Comparison of ENCODE assay signal across 14 cellular contexts in the genomic region with DNA sequence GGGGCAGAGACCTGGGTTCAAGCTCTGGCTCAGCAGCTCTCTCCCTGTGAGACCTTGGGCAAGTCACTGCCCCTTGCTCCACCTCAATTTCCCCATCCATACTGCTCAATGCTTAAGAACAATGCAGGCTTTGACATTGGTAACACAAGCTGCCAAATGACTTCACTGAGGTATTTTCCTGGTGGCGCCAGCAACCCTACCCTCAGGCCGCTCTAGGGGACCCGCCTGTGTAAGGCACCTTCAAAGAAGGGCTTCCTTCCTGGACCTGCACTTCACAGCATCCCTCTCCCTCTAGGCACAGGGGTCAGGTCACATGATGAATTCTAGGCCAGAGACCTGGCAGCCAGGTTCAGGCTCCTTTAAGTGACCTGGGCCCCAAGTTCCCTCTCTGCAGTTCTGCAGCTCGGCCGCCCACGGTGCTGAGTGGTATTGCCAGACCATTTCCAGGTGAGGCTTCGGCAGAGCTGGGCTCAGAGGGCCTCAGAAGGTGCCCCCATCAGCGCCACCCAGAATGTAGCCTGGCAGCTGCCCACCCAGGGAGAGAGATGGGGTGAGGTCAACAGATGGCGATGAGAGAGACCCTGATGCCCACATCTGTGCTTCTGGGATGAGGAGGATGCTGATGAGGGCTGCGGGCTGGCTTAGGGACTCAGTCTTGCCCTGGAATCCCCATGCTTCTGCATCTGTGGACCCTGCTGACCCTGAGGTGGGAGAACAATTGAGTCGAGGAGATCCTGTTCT. TPM values are rescaled to one million over a fixed set of nuclear protein-coding genes. Genes with fewer than 3 reads are reported as not detected.
A peak's percentile ranks its signal among the peaks of the same experiment; 100 is the strongest.
DNase-seq lines count a peak whose midpoint lies in the region; ATAC-seq, FAIRE-seq and TF ChIP-seq lines count a peak whose summit lies in the region.
"Had no signal": no experiment of that assay in that cellular context is flagged by ENCODE, and none has a peak within 500 bp of the region (broad histone marks: within the 10 kb centered on the region; RNA-seq: fewer than 3 reads in every experiment).

No MANE protein-coding gene starts in this region.

- H3K36me3 ChIP-seq in left ventricle myocardium inferior (no peaks in the 10 kb centered on the region), HEK293 (ENCODE audit: control insufficient read depth in 2 of 2, insufficient read depth in 1 of 2, low read length in 2 of 2) (peaks cover 0 to 6% of the 10 kb centered on the region in 2 experiments; a peak in 1 of 3 replicates), K562 (ENCODE audit: control insufficient read depth, insufficient read depth, low read length) (no peaks in the 10 kb centered on the region), osteoblast (ENCODE audit: insufficient read depth, low read length) (no peaks in the 10 kb centered on the region), aorta (ENCODE audit: control insufficient read depth in 1 of 2, insufficient read depth in 2 of 2, low read length in 1 of 2) (no peaks in the 10 kb centered on the region)

- TF ChIP-seq POLR2A in K562 (conservative IDR thresholded peaks at IDR 0.05), result no peak

- H2AFZ ChIP-seq in K562 (ENCODE audit: low read depth, low read length), result no peak overlapping the region
- H2AFZ ChIP-seq in osteoblast (ENCODE audit: low read length), result no peak overlapping the region

- H3K4me1 ChIP-seq in left ventricle myocardium inferior (peaks cover 17% of the 10 kb centered on the region), HEK293 (ENCODE audit: control insufficient read depth, insufficient read depth, low read length) (no peaks in the 10 kb centered on the region; the same call in 1 of the 2 replicates), K562 (replicated peaks in 1 of 2; ENCODE audit: control insufficient read depth in 2 of 2, insufficient read depth in 2 of 2, low read length in 2 of 2) (peaks cover 11 to 32% of the 10 kb centered on the region in 2 experiments; a peak in 4 of 5 replicates), osteoblast (ENCODE audit: insufficient read depth, low read length) (peaks cover 3% of the 10 kb centered on the region), aorta (ENCODE audit: control insufficient read depth in 1 of 2, insufficient read depth in 2 of 2, low read length in 2 of 2) (no peaks in the 10 kb centered on the region)

- H3K9me1 ChIP-seq in K562 (ENCODE audit: control insufficient read depth, insufficient read depth, low read length), result no peaks in the 10 kb centered on the region

- intact Hi-C loops in Right ventricle myocardium inferior (cut with DNase I), result loop anchor here (10.0 kb wide), 1 partner anchor 473 kb away; the partner anchor contains the start of gene LRRC32
- intact Hi-C loops in left ventricle myocardium inferior (cut with micrococcal nuclease), result no loop called here
- intact Hi-C loops in K562 (cut with micrococcal nuclease), result loop anchor here (10.0 kb wide), 1 partner anchor 483 kb away; no protein-coding TSS in a partner anchor
- intact Hi-C loops in aorta (cut with DNase I), result no loop called here

- no peak for TF ChIP-seq EP300 in K562 (IDR thresholded peaks at IDR 0.05; ENCODE audit: low read length)

- no peak for FAIRE-seq in K562 (lab: Jason Lieb, UNC)
- FAIRE-seq: G401.6, GM12892 had no signal

- WGBS in K562 (ENCODE audit: insufficient coverage, low coverage, missing lambda C conversion rate), result 21% methylated on average over 10 of the region's 11 CpGs
- WGBS in aorta, 2 donors, result 95 to 98% methylated on average over 11 of the region's 11 CpGs

- no TSS peak for BruUV-seq in K562 (replicated peaks; lab: Mats Ljungman, UMichigan)

- DNase-seq in Right ventricle myocardium inferior (ENCODE audit: missing footprints) (peak; percentile 68), left ventricle myocardium inferior (no peak), K562 (ENCODE audit: extremely low read depth in 1 of 4, low spot score in 3 of 4) (no peak), osteoblast (ENCODE audit: insufficient read length, low spot score, missing footprints) (peak; percentile 80), C1 segment of cervical spinal cord (lab: John Stamatoyannopoulos, UW) (no peak), aorta (no peak), HPDE6-E6E7 (ENCODE audit: extremely low spot score) (no peak)
- DNase-seq: DMS79, GOT3, H9 had no signal

- no peak for TF ChIP-seq RAD21 in K562 (CRISPR knock-in tag; conservative IDR thresholded peaks at IDR 0.05 in 1 of 2, IDR thresholded peaks at IDR 0.05 in 1 of 2)

- POLR2A ChIA-PET in HEK293 (lab: Yijun Ruan, JAX), result no interaction called here
- POLR2A ChIA-PET in K562 (lab: Yijun Ruan, JAX), result interaction anchor here (0.7 to 1.6 kb wide), 4 partner anchors 9 to 32 kb away, joined by 3 to 9 read pairs (median 3); no protein-coding TSS in a partner anchor

- ATAC-seq in Right ventricle myocardium inferior, result no peak
- no peak for ATAC-seq in K562
- no peak for ATAC-seq in aorta (ENCODE audit: low FRiP score)

- no peak overlapping the region for H3K9ac ChIP-seq in K562 (ENCODE audit: insufficient read depth in 1 of 2, low read depth in 2 of 2, low read length in 2 of 2)

- H3K4me2 ChIP-seq in K562 (ENCODE audit: insufficient read depth, low read length) (no peak overlapping the region), osteoblast (ENCODE audit: insufficient read depth, low read length) (no peak overlapping the region)

- CTCF ChIA-PET in HEK293 (lab: Yijun Ruan, JAX) (interaction anchor here (0.7 kb wide), 1 partner anchor 107 kb away, joined by 3 read pairs; no protein-coding TSS in a partner anchor), K562 (lab: Yijun Ruan, JAX; ENCODE audit: low intra/inter-chr PET ratio) (no interaction called here)

- in situ Hi-C loops in K562 (cut with MboI), result no loop called here

- no peak for TF ChIP-seq CTCF in left ventricle myocardium inferior (IDR thresholded peaks at IDR 0.05; ENCODE audit: borderline replicate concordance)
- TF ChIP-seq CTCF in HEK293 (tag by site-specific recombination; IDR thresholded peaks at IDR 0.05), result no peak
- no peak for TF ChIP-seq CTCF in K562 (IDR thresholded peaks at IDR 0.05 in 2 of 3, conservative IDR thresholded peaks at IDR 0.05 in 1 of 3; ENCODE audit: insufficient read depth in 2 of 3, low read depth in 1 of 3, low read length in 3 of 3)
- TF ChIP-seq CTCF in osteoblast (IDR thresholded peaks at IDR 0.05; ENCODE audit: extremely low read depth, low read depth, low read length), result no peak

- H3K4me3 ChIP-seq in left ventricle myocardium inferior (no peak overlapping the region), HEK293 (ENCODE audit: low read depth, low read length) (no peak overlapping the region), K562 (no peak overlapping the region), osteoblast (ENCODE audit: insufficient read depth, low read length) (no peak overlapping the region), aorta (ENCODE audit: low read length in 2 of 2) (no peak overlapping the region)

- H3K9me3 ChIP-seq in left ventricle myocardium inferior (replicated peaks) (no peaks in the 10 kb centered on the region), HEK293 (ENCODE audit: control insufficient read depth, insufficient read depth, low read depth, low read length) (no peaks in the 10 kb centered on the region), K562 (replicated peaks; ENCODE audit: control insufficient read depth, insufficient read depth, low read depth, low read length) (no peaks in the 10 kb centered on the region), osteoblast (ENCODE audit: low read depth, low read length) (no peaks in the 10 kb centered on the region), aorta (ENCODE audit: control insufficient read depth, low read length) (no peaks in the 10 kb centered on the region)

- H4K20me1 ChIP-seq in K562 (replicated peaks; ENCODE audit: control insufficient read depth, insufficient read depth, low read length), result no peaks in the 10 kb centered on the region
- peaks cover 2% of the 10 kb centered on the region for H4K20me1 ChIP-seq in osteoblast (ENCODE audit: insufficient read depth, low read length)

- no peaks in the 10 kb centered on the region for H3K79me2 ChIP-seq in K562 (ENCODE audit: control insufficient read depth, insufficient read depth, low read length)
- no peaks in the 10 kb centered on the region for H3K79me2 ChIP-seq in osteoblast (ENCODE audit: insufficient read depth, low read length)

- no peaks in the 10 kb centered on the region for H3K27me3 ChIP-seq in left ventricle myocardium inferior (ENCODE audit: low read depth)
- H3K27me3 ChIP-seq in K562 (ENCODE audit: control insufficient read depth in 2 of 2, insufficient read depth in 2 of 2, low read length in 2 of 2), result peaks cover 0 to 34% of the 10 kb centered on the region in 2 experiments; a peak in 2 of 5 replicates
- peaks cover 28% of the 10 kb centered on the region for H3K27me3 ChIP-seq in osteoblast (ENCODE audit: insufficient read depth, low read length)
- H3K27me3 ChIP-seq in aorta (ENCODE audit: control insufficient read depth in 1 of 2, insufficient read depth in 2 of 2, low read length in 1 of 2), result no peaks in the 10 kb centered on the region

- no peak overlapping the region for H3K27ac ChIP-seq in left ventricle myocardium inferior (replicated peaks)
- no peak overlapping the region for H3K27ac ChIP-seq in HEK293 (ENCODE audit: extremely low read depth, low read depth, low read length)
- no peak overlapping the region for H3K27ac ChIP-seq in K562 (ENCODE audit: extremely low read depth, low read depth, low read length)
- no peak overlapping the region for H3K27ac ChIP-seq in osteoblast (ENCODE audit: low read depth, low read length)
- no peak overlapping the region for H3K27ac ChIP-seq in aorta (ENCODE audit: low read depth in 1 of 2, low read length in 2 of 2)
- H3K27ac ChIP-seq: 22Rv1 had no signal

RNA-seq across cellular contexts. Expression of gene WNT11, which starts 4.5 kb away (rescaled TPM):
- total RNA-seq in Right ventricle myocardium inferior (18.2 TPM), left ventricle myocardium inferior (22.7 TPM), K562 (2014; rRNA removed) (not detected in 2 replicates), K562 (2014; rRNA removed; fragmentation: Illumina TruSeq; extraction: Trizol) (not detected in 2 replicates), K562 (2015; rRNA removed; fragmentation: Illumina TruSeq; extraction: Trizol) (not detected in 2 replicates), K562 (2021) (0.09 TPM in 1 of 2 replicates, not detected in the other), osteoblast (under 0.01 and 0.36 TPM in 2 replicates), aorta (10 to 100 TPM in 1 of 2 donors, 1 to 10 TPM in 1; 7.4 to 30.0 TPM)
- 0.28 and 0.58 TPM in 2 replicates for total RNA-seq in K562 (2011; cell fraction: chromatin; rRNA removed; ENCODE audit: low replicate concordance)
- 0.33 and 1.1 TPM in 2 replicates for total RNA-seq in K562 (2011; cell fraction: nucleolus; rRNA removed)
- 0.37 and 0.53 TPM in 2 replicates for total RNA-seq in K562 (2011; cell fraction: nucleoplasm; rRNA removed)
- polyA plus RNA-seq in K562 (2011; rRNA removed) (0.20 and 0.51 TPM in 2 replicates), K562 (2014; fragmentation: Illumina TruSeq; extraction: Trizol) (0.12 TPM in 1 of 2 replicates, not detected in the other), K562 (2014; fragmentation: Nextera tagmentation; extraction: Ambion mirVana) (under 1 TPM in 1 of 2 experiments, not detected in 1; 0.03 TPM), K562 (2014; rRNA removed) (0.05 TPM in 1 of 2 replicates, not detected in the other), aorta (under 1 TPM; 0.25 to 0.87 TPM)
- 0.69 and 1.4 TPM in 2 replicates for polyA plus RNA-seq in K562 (2011; cell fraction: cytosol; rRNA removed)
- 0.37 and 0.65 TPM in 2 replicates for polyA plus RNA-seq in K562 (2011; cell fraction: nucleus; rRNA removed)
- polyA plus RNA-seq in K562 (2012), result 0.22 and 0.37 TPM in 2 replicates
- 0.28 TPM in 1 of 2 replicates, not detected in the other for polyA minus RNA-seq in K562 (2011; rRNA and poly(A)+ RNA removed)
- 1.8 TPM in 1 of 2 replicates, not detected in the other for polyA minus RNA-seq in K562 (2011; cell fraction: cytosol; rRNA and poly(A)+ RNA removed)
- 0.56 TPM in 1 of 2 replicates, not detected in the other for polyA minus RNA-seq in K562 (2011; cell fraction: nucleus; rRNA and poly(A)+ RNA removed)
- total RNA-seq: H9 had no signal

Comparison
In these comparisons a context has a peak if more than half of its experiments do, and no peak if none do; other contexts are left out.
1. DNase-seq: peak in Right ventricle myocardium inferior (single experiment) and osteoblast (single experiment); none in left ventricle myocardium inferior (single experiment), K562 (0 of 4), C1 segment of cervical spinal cord (0 of 14), aorta (0 of 2) and HPDE6-E6E7 (single experiment).
2. intact Hi-C loops: an anchor here in Right ventricle myocardium inferior (10.0 kb wide) and K562 (10.0 kb wide); none called in left ventricle myocardium inferior and aorta.